In genomic region chr18:47040982-47041381, GRCh38 we compare ENCODE assay signal across 38 cellular contexts. TPM values are rescaled to one million over a fixed set of nuclear protein-coding genes. Genes with fewer than 3 reads are reported as not detected.
"Had no signal": no experiment of that assay in that cellular context is flagged by ENCODE, and none has a peak within 500 bp of the region (broad histone marks: within the 10 kb centered on the region; RNA-seq: fewer than 3 reads in every experiment).

No MANE protein-coding gene starts in this region.

- DNase-seq: Karpas-422, Kasumi-1, MG63, MM.1S, MV-4-11, NCI-H1048, NCI-H1092, NCI-H1092 treated with DMSO at 0.1 percent for 48 hours, NCI-H1105, NCI-H1105 treated with DMSO at 0.1 percent for 48 hours, NCI-H1417, NCI-H1417 treated with DMSO at 0.1 percent for 48 hours, NCI-H1436, NCI-H1436 treated with DMSO at 0.1 percent for 48 hours, NCI-H146, NCI-H1694, NCI-H1694 treated with DMSO at 0.1 percent for 48 hours, NCI-H187, NCI-H187 treated with DMSO at 0.1 percent for 48 hours, NCI-H1930, NCI-H2029, NCI-H2029 treated with DMSO at 0.1 percent for 48 hours, NCI-H2081, NCI-H2081 treated with DMSO at 0.1 percent for 48 hours, NCI-H2107, NCI-H2171, NCI-H2171 treated with DMSO at 0.1 percent for 48 hours, NCI-H2227 treated with DMSO at 0.1 percent for 48 hours, NCI-H226, NCI-H345, NCI-H446, NCI-H446 treated with DMSO at 0.1 percent for 48 hours, NCI-H510A, NCI-H510A treated with DMSO at 0.1 percent for 48 hours had no signal

- H3K36me3 ChIP-seq: MG63 had no signal

- H3K4me3 ChIP-seq: MG63 had no signal

- H3K27me3 ChIP-seq: MG63 had no signal

- H3K9me3 ChIP-seq: MG63 had no signal

RNA-seq across cellular contexts. Expression of gene ELOA2, which starts 5.6 kb away (rescaled TPM):
- total RNA-seq: LHCN-M2, M059J, MCF 10A, NCI-H460 had no signal
